Comparison of ENCODE assay signal across 9 cellular contexts in genomic region chr18:3250237-3251107, GRCh38. TPM values are rescaled to one million over a fixed set of nuclear protein-coding genes. Genes with fewer than 3 reads are reported as not detected.
DNase-seq lines count a peak whose midpoint lies in the region; ATAC-seq and TF ChIP-seq lines count a peak whose summit lies in the region.
"Had no signal": no experiment of that assay in that cellular context is flagged by ENCODE, and none has a peak within 500 bp of the region (broad histone marks: within the 10 kb centered on the region; RNA-seq: fewer than 3 reads in every experiment).

No MANE protein-coding gene starts in this region.

- H3K27me3 ChIP-seq in GM06990 (replicated peaks; ENCODE audit: control insufficient read depth, insufficient read depth, low read length) = no peaks in the 10 kb centered on the region

- H3K36me3 Mint-ChIP-seq in endothelial cell (ENCODE audit: low read depth, unreplicated experiment) = peaks cover 29% of the 10 kb centered on the region

- peak overlapping the region; percentile 55 for H3K27ac Mint-ChIP-seq in endothelial cell (ENCODE audit: unreplicated experiment)

- TF ChIP-seq CTCF in GM06990 (IDR thresholded peaks at IDR 0.05; ENCODE audit: insufficient read depth, low read length, poor library complexity, severe bottlenecking) (no peak), endothelial cell (IDR thresholded peaks at IDR 0.05; ENCODE audit: unreplicated experiment) (no peak), retinal pigment epithelial cell (conservative IDR thresholded peaks at IDR 0.05; ENCODE audit: low read depth, low read length) (no peak)

- peaks cover 4% of the 10 kb centered on the region for H3K36me3 ChIP-seq in GM06990 (ENCODE audit: control insufficient read depth, insufficient read depth, low read length)

- peak overlapping the region; percentile 76 for H3K4me3 Mint-ChIP-seq in endothelial cell (ENCODE audit: unreplicated experiment)

- H3K27me3 Mint-ChIP-seq in endothelial cell (ENCODE audit: unreplicated experiment) = peaks cover 15% of the 10 kb centered on the region

- no peaks in the 10 kb centered on the region for H3K9me3 Mint-ChIP-seq in endothelial cell (ENCODE audit: unreplicated experiment)

- ATAC-seq in GM21360 (IDR thresholded peaks at IDR 0.05; ENCODE audit: unreplicated experiment) (no peak), GM18520 (IDR thresholded peaks at IDR 0.05; ENCODE audit: unreplicated experiment) (no peak)

- DNase-seq in GM06990 (ENCODE audit: extremely low read depth, insufficient read length) (no peak), RKO (ENCODE audit: low spot score) (peak; percentile 95), endothelial cell (ENCODE audit: low spot score) (no peak), retinal pigment epithelial cell (ENCODE audit: low read depth) (peak; percentile 80), NCI-H345 treated with DMSO at 0.1 percent for 48 hours (lab: John Stamatoyannopoulos, UW; ENCODE audit: unreplicated experiment) (no peak), DMS79 (lab: John Stamatoyannopoulos, UW) (no peak)
- DNase-seq: substantia nigra had no signal

- H3K4me3 ChIP-seq in GM06990 (replicated peaks; ENCODE audit: low read depth, low read length) (peak overlapping the region; percentile 19; the same call in 1 of the 2 replicates), retinal pigment epithelial cell (ENCODE audit: low read length) (peak overlapping the region; percentile 98)

- H3K4me1 Mint-ChIP-seq in endothelial cell (ENCODE audit: unreplicated experiment) = peaks cover 45% of the 10 kb centered on the region

RNA-seq across cellular contexts. Expression of gene MYL12A, which starts 2.9 kb away (rescaled TPM):
- total RNA-seq in endothelial cell (ENCODE audit: unreplicated experiment) = 430 TPM

RNA-seq across cellular contexts. Expression of gene MYL12B, which starts 11.5 kb away (rescaled TPM):
- total RNA-seq in endothelial cell (ENCODE audit: unreplicated experiment) = 298 TPM

RNA-seq across cellular contexts. Expression of gene MYOM1, which starts 30.7 kb away (rescaled TPM):
- 0.49 TPM for total RNA-seq in endothelial cell (ENCODE audit: unreplicated experiment)

Comparison
In these comparisons a context has a peak if more than half of its experiments do, and no peak if none do; other contexts are left out.
1. DNase-seq: peak in RKO (single experiment) and retinal pigment epithelial cell (single experiment); none in GM06990 (single experiment), endothelial cell (single experiment), NCI-H345 treated with DMSO at 0.1 percent for 48 hours (single experiment) and DMS79 (single experiment).